Comparison of ENCODE assay signal across 16 cellular contexts in the genomic region with DNA sequence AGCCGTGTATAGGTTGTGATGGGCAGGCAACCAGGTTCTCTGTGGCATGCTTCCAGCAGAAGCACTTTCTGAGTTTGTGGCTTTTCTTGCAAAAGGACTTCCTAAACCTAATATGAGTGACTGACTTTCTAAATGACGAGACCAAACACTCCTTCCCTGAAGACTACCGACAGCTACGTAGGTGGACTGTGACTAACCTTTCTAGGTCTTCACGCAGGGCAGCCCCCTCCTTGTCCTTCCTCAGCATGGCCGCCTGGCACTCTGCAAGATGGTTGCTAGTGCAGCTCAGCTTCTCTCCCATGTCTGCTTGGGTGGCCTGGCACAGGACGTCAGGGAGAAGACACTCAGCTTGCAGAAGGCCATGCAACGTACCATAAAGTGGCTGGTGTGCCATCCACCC. TPM values are rescaled to one million over a fixed set of nuclear protein-coding genes. Genes with fewer than 3 reads are reported as not detected.
DNase-seq lines count a peak whose midpoint lies in the region; ATAC-seq and TF ChIP-seq lines count a peak whose summit lies in the region.
"Had no signal": no experiment of that assay in that cellular context is flagged by ENCODE, and none has a peak within 500 bp of the region (broad histone marks: within the 10 kb centered on the region; RNA-seq: fewer than 3 reads in every experiment).

No MANE protein-coding gene starts in this region.

- H3K4me1 Mint-ChIP-seq in CD14-positive monocyte, result peaks cover 4% of the 10 kb centered on the region
- H3K4me1 Mint-ChIP-seq: H9 had no signal

- no peak for TF ChIP-seq CTCF in CD14-positive monocyte (IDR thresholded peaks at IDR 0.05)

- peak; percentile 31 to 35 for DNase-seq in activated CD4-positive, alpha-beta T cell treated with anti-CD3 and anti-CD28 coated beads for 4 hours
- DNase-seq in activated CD4-positive, alpha-beta T cell treated with anti-CD3 and anti-CD28 coated beads, Interleukin-2, amount 50 U/mL, for 1 hour, result no peak
- DNase-seq in activated CD8-positive, alpha-beta memory T cell treated with anti-CD3 and anti-CD28 coated beads, Interleukin-2, amount 50 U/mL, for 48 hours, result peak; percentile 74
- DNase-seq in stimulated activated CD4-positive, alpha-beta T cell treated with anti-CD3 and anti-CD28 coated beads, Interleukin-4, amount 100 ng/mL, for 24 hours, result peak; percentile 62
- DNase-seq in SKM-1 (lab: John Stamatoyannopoulos, UW; ENCODE audit: unreplicated experiment), result no peak
- no peak for DNase-seq in CD14-positive monocyte (ENCODE audit: low spot score)
- DNase-seq in NCI-H446 (lab: John Stamatoyannopoulos, UW), result no peak
- DNase-seq: caudate nucleus, DMS53, H9, midbrain, MV-4-11, NCI-H524, retina had no signal

- intact Hi-C loops in CD14-positive monocyte (cut with micrococcal nuclease), result no loop called here

- peaks cover 0 to 2% (median 0%) of the 10 kb centered on the region in 7 donors for H3K9me3 Mint-ChIP-seq in CD14-positive monocyte
- H3K9me3 Mint-ChIP-seq: H9 had no signal

- peaks cover 0 to 3% (median 0%) of the 10 kb centered on the region in 3 donors for H3K27me3 Mint-ChIP-seq in CD14-positive monocyte (ENCODE audit: low read depth in 3 of 3)

- peak; percentile 59 for ATAC-seq in HG02852 (IDR thresholded peaks at IDR 0.05; ENCODE audit: unreplicated experiment)
- ATAC-seq: A549 had no signal

- H3K36me3 Mint-ChIP-seq in CD14-positive monocyte, result peaks cover 97 to 99% of the 10 kb centered on the region in 2 donors

- peak overlapping the region in 1 of 7 donors; percentile 69 for H3K27ac Mint-ChIP-seq in CD14-positive monocyte
- H3K27ac Mint-ChIP-seq: H9 had no signal

- no peak overlapping the region for H3K4me3 Mint-ChIP-seq in CD14-positive monocyte
- H3K4me3 Mint-ChIP-seq: H9 had no signal

RNA-seq across cellular contexts. Expression of a gene that starts 20.9 kb away (rescaled TPM):
- under 1 TPM in 1 of 2 donors, not detected in 1; 0.10 TPM for polyA plus RNA-seq in CD14-positive monocyte
- polyA plus RNA-seq: A549 had no signal

RNA-seq across cellular contexts. Expression of a gene that starts 31.5 kb away (rescaled TPM):
- polyA plus RNA-seq in CD14-positive monocyte, result 1 to 10 TPM in 1 of 2 donors, under 1 TPM in 1; 0.59 to 1.3 TPM

Comparison
In these comparisons a context has a peak if more than half of its experiments do, and no peak if none do; other contexts are left out.
1. DNase-seq: peak in activated CD4-positive, alpha-beta T cell treated with anti-CD3 and anti-CD28 coated beads for 4 hours (2 of 2), activated CD8-positive, alpha-beta memory T cell treated with anti-CD3 and anti-CD28 coated beads, Interleukin-2, amount 50 U/mL, for 48 hours (single experiment) and stimulated activated CD4-positive, alpha-beta T cell treated with anti-CD3 and anti-CD28 coated beads, Interleukin-4, amount 100 ng/mL, for 24 hours (single experiment); none in activated CD4-positive, alpha-beta T cell treated with anti-CD3 and anti-CD28 coated beads, Interleukin-2, amount 50 U/mL, for 1 hour (single experiment), SKM-1 (single experiment), CD14-positive monocyte (single experiment) and NCI-H446 (0 of 2).